8 cellular contexts compared by ENCODE assay signal in the genomic region with DNA sequence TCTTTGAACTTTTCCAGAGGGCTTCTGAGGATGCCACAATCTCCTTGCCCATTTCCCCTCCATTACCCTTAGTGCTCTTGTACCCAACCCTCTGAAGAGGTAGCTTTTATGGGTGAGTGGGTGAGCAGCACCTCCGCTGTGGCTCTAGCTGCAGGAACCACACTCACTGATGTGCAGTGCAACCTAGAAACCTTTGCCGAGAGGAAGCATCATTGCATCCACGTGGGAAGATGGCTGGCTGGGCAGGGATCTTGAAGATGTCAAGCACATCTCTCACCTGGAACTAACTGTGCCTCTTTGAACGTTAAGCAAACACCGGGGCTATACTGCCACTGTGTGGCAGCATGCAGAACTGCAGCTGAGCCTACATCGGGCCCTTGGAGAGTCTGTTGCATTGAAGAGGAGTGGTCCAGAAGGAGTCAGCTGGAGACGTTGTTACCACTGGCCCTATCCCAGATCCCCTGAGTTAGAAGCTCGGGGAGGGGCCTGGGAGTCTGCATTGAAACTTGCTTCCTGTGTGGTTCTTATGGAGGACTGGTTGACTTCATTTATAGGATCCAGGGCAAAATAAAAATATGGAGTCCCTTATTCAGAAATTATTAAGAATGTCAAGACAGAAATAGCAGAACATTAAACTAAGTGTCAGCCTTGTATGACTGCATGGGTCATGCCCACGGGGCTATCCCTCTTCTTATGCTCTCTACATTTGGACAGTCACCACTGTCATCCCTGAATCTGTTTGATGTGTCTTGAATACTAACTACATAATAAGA. TPM values are rescaled to one million over a fixed set of nuclear protein-coding genes. Genes with fewer than 3 reads are reported as not detected.
A peak's percentile ranks its signal among the peaks of the same experiment; 100 is the strongest.
DNase-seq lines count a peak whose midpoint lies in the region; ATAC-seq, FAIRE-seq and TF ChIP-seq lines count a peak whose summit lies in the region.

No MANE protein-coding gene starts in this region.

- ATAC-seq in HG03066 (IDR thresholded peaks at IDR 0.05; ENCODE audit: low read depth, unreplicated experiment) = peak; percentile 78

- in situ Hi-C loops in GM13977 (cut with MboI; ENCODE audit: low pct_unique_long_range_greater_than_20kb, low sequenced_read_pairs, unreplicated experiment) = loop anchor here (5.0 kb wide), 1 partner anchor 159 kb away; no protein-coding TSS in a partner anchor

- H3K27ac ChIP-seq in 22Rv1 = no peak overlapping the region
- H3K27ac ChIP-seq in kidney (ENCODE audit: low read depth in 2 of 2, low read length in 2 of 2) = no peak overlapping the region

- H3K36me3 ChIP-seq in kidney (ENCODE audit: control insufficient read depth in 1 of 2, insufficient read depth in 2 of 2, low read length in 2 of 2) = no peaks in the 10 kb centered on the region

- intact Hi-C loops in kidney (cut with DNase I) = loop anchor here (5.0 kb wide), 1 partner anchor 149 kb away; no protein-coding TSS in a partner anchor

- DNase-seq in GM13977 (ENCODE audit: low spot score) (peak; percentile 85), NCI-H2196 treated with DMSO at 0.1 percent for 48 hours (lab: John Stamatoyannopoulos, UW; ENCODE audit: unreplicated experiment) (peak; percentile 49), kidney (peak; percentile 74)
- peak in 3 of 4 experiments; percentile 29 to 49 (median 37) for DNase-seq in activated CD4-positive, CD25-positive, alpha-beta regulatory T cell (lab: John Stamatoyannopoulos, UW)
- peak; percentile 46 for DNase-seq in central memory CD4-positive, alpha-beta T cell
- DNase-seq in stimulated activated CD4-positive, alpha-beta T cell treated with anti-CD3 and anti-CD28 coated beads, Interleukin-2, amount 100 ng/mL, for 48 hours = peak; percentile 57 to 67

- TF ChIP-seq CTCF in 22Rv1 (IDR thresholded peaks at IDR 0.05) (peak; percentile 88), GM13977 (IDR thresholded peaks at IDR 0.05; ENCODE audit: extremely low read depth, insufficient read depth, missing control alignments) (peak; percentile 99), kidney (IDR thresholded peaks at IDR 0.05; ENCODE audit: borderline replicate concordance, extremely low read depth, insufficient read depth) (peak; percentile 100)

- H3K9me3 ChIP-seq in kidney (ENCODE audit: control insufficient read depth in 1 of 2, low read length in 2 of 2) = no peaks in the 10 kb centered on the region

- no peaks in the 10 kb centered on the region for H3K4me1 ChIP-seq in kidney (ENCODE audit: control insufficient read depth in 1 of 2, insufficient read depth in 1 of 2, low read depth in 1 of 2, low read length in 2 of 2)

- no peak overlapping the region for H3K4me3 ChIP-seq in kidney (ENCODE audit: low read length in 2 of 2)

- FAIRE-seq in kidney (lab: Jason Lieb, UNC) = no peak

- H3K9ac ChIP-seq in kidney (ENCODE audit: low read length in 2 of 2) = no peak overlapping the region

RNA-seq across cellular contexts. Expression of a gene that starts 28.7 kb away (rescaled TPM):
- total RNA-seq in kidney = 572 TPM
- 362 TPM for polyA plus RNA-seq in kidney (ENCODE audit: insufficient read depth, low read depth, low replicate concordance)

RNA-seq across cellular contexts. Expression of a gene that starts 33.4 kb away (rescaled TPM):
- total RNA-seq in kidney = 53.7 TPM
- polyA plus RNA-seq in kidney (ENCODE audit: insufficient read depth, low read depth, low replicate concordance) = 369 TPM
